17 cellular contexts compared by ENCODE assay signal in genomic region chr3:12835005-12835665, GRCh38. TPM values are rescaled to one million over a fixed set of nuclear protein-coding genes. Genes with fewer than 3 reads are reported as not detected.
DNase-seq lines count a peak whose midpoint lies in the region; ATAC-seq and TF ChIP-seq lines count a peak whose summit lies in the region.
"Had no signal": no experiment of that assay in that cellular context is flagged by ENCODE, and none has a peak within 500 bp of the region (broad histone marks: within the 10 kb centered on the region; RNA-seq: fewer than 3 reads in every experiment).

No MANE protein-coding gene starts in this region.

- H3K27me3 Mint-ChIP-seq in activated naive CD4-positive, alpha-beta T cell treated with anti-CD3 and anti-CD28 coated beads, Interleukin-2, amount 50 U/mL, for 24 hours, result no peaks in the 10 kb centered on the region
- H3K27me3 Mint-ChIP-seq in activated naive CD8-positive, alpha-beta T cell treated with anti-CD3 and anti-CD28 coated beads for 36 hours, result no peaks in the 10 kb centered on the region

- H3K27ac ChIP-seq in gastrocnemius medialis, result peak overlapping the region; percentile 52 to 94 (median 70)
- no peak overlapping the region for H3K27ac ChIP-seq in adrenal gland
- H3K27ac ChIP-seq: C4-2B, HL-60, SJSA1 had no signal

- H3K27me3 ChIP-seq in gastrocnemius medialis, result no peaks in the 10 kb centered on the region
- no peaks in the 10 kb centered on the region for H3K27me3 ChIP-seq in adrenal gland
- H3K27me3 ChIP-seq: SJSA1 had no signal

- H3K4me3 Mint-ChIP-seq in activated naive CD4-positive, alpha-beta T cell treated with anti-CD3 and anti-CD28 coated beads, Interleukin-2, amount 50 U/mL, for 24 hours, result no peak overlapping the region
- no peak overlapping the region for H3K4me3 Mint-ChIP-seq in activated naive CD8-positive, alpha-beta T cell treated with anti-CD3 and anti-CD28 coated beads for 36 hours

- no peaks in the 10 kb centered on the region for H3K9me3 Mint-ChIP-seq in activated naive CD4-positive, alpha-beta T cell treated with anti-CD3 and anti-CD28 coated beads, Interleukin-2, amount 50 U/mL, for 24 hours
- no peaks in the 10 kb centered on the region for H3K9me3 Mint-ChIP-seq in activated naive CD4-positive, alpha-beta T cell treated with anti-CD3 and anti-CD28 coated beads, Interleukin-2, amount 50 U/mL, for 72 hours
- no peaks in the 10 kb centered on the region for H3K9me3 Mint-ChIP-seq in activated naive CD8-positive, alpha-beta T cell treated with anti-CD3 and anti-CD28 coated beads for 36 hours

- DNase-seq in NCI-H2107 treated with DMSO at 0.1 percent for 48 hours (lab: John Stamatoyannopoulos, UW; ENCODE audit: unreplicated experiment) (peak; percentile 10), NCI-H2107 (lab: John Stamatoyannopoulos, UW) (no peak), gastrocnemius medialis (no peak), DMS79 (lab: John Stamatoyannopoulos, UW) (no peak), adrenal gland (no peak)
- no peak for DNase-seq in activated naive CD4-positive, alpha-beta T cell treated with anti-CD3 and anti-CD28 coated beads, Interleukin-2, amount 50 U/mL, for 72 hours (ENCODE audit: low spot score in 2 of 2)
- no peak for DNase-seq in activated naive CD8-positive, alpha-beta T cell treated with anti-CD3 and anti-CD28 coated beads for 36 hours
- DNase-seq: 8988T, COR-L47, DMS53, KBM-7, NCI-H1048, NCI-H526 treated with DMSO at 0.1 percent for 48 hours had no signal

- ATAC-seq in activated naive CD4-positive, alpha-beta T cell treated with anti-CD3 and anti-CD28 coated beads, Interleukin-2, amount 50 U/mL, for 72 hours, result no peak
- no peak for ATAC-seq in gastrocnemius medialis

- TF ChIP-seq POLR2A in gastrocnemius medialis (IDR thresholded peaks at IDR 0.05), result no peak
- no peak for TF ChIP-seq POLR2A in adrenal gland (IDR thresholded peaks at IDR 0.05)

- H3K36me3 ChIP-seq in gastrocnemius medialis (peaks cover 0 to 92% of the 10 kb centered on the region in 2 donors), adrenal gland (replicated peaks in 1 of 2) (peaks cover 0 to 86% of the 10 kb centered on the region in 2 donors)

- H3K9me3 ChIP-seq in gastrocnemius medialis (no peaks in the 10 kb centered on the region), adrenal gland (replicated peaks in 1 of 3) (no peaks in the 10 kb centered on the region)
- H3K9me3 ChIP-seq: SJSA1 had no signal

- H3K4me1 ChIP-seq in gastrocnemius medialis (peaks cover 27 to 48% of the 10 kb centered on the region in 2 donors), adrenal gland (replicated peaks in 1 of 2) (peaks cover 5 to 29% of the 10 kb centered on the region in 2 donors)

- in situ Hi-C loops in gastrocnemius medialis (cut with MboI; ENCODE audit: low sequenced_read_pairs in 4 of 4), result no loop called here

- peaks cover 35% of the 10 kb centered on the region for H3K4me1 Mint-ChIP-seq in activated naive CD4-positive, alpha-beta T cell treated with anti-CD3 and anti-CD28 coated beads, Interleukin-2, amount 50 U/mL, for 24 hours
- H3K4me1 Mint-ChIP-seq in activated naive CD8-positive, alpha-beta T cell treated with anti-CD3 and anti-CD28 coated beads for 36 hours, result peaks cover 50% of the 10 kb centered on the region

- H3K27ac Mint-ChIP-seq in activated naive CD4-positive, alpha-beta T cell treated with anti-CD3 and anti-CD28 coated beads, Interleukin-2, amount 50 U/mL, for 24 hours, result peak overlapping the region; percentile 80
- peak overlapping the region in 1 of 2 donors; percentile 85 for H3K27ac Mint-ChIP-seq in activated naive CD4-positive, alpha-beta T cell treated with anti-CD3 and anti-CD28 coated beads, Interleukin-2, amount 50 U/mL, for 72 hours
- peak overlapping the region; percentile 79 for H3K27ac Mint-ChIP-seq in activated naive CD8-positive, alpha-beta T cell treated with anti-CD3 and anti-CD28 coated beads for 36 hours

- TF ChIP-seq CTCF in gastrocnemius medialis (IDR thresholded peaks at IDR 0.05 in 4 of 5, conservative IDR thresholded peaks at IDR 0.05 in 1 of 5), result no peak
- no peak for TF ChIP-seq CTCF in adrenal gland (IDR thresholded peaks at IDR 0.05)

- 88 to 93% (median 91%) methylated on average over 6 to 7 of the region's 7 CpGs for WGBS in adrenal gland, 4 donors

- intact Hi-C loops in gastrocnemius medialis (cut with DNase I; ENCODE audit: low total_unique reads), result loop anchor here (10.0 kb wide), 1 partner anchor 250 kb away; no protein-coding TSS in a partner anchor
- intact Hi-C loops in adrenal gland (cut with DNase I), result no loop called here

- peaks cover 41% of the 10 kb centered on the region for H3K36me3 Mint-ChIP-seq in activated naive CD4-positive, alpha-beta T cell treated with anti-CD3 and anti-CD28 coated beads, Interleukin-2, amount 50 U/mL, for 24 hours
- H3K36me3 Mint-ChIP-seq in activated naive CD4-positive, alpha-beta T cell treated with anti-CD3 and anti-CD28 coated beads, Interleukin-2, amount 50 U/mL, for 72 hours, result peaks cover 47 to 56% of the 10 kb centered on the region in 2 donors
- H3K36me3 Mint-ChIP-seq in activated naive CD8-positive, alpha-beta T cell treated with anti-CD3 and anti-CD28 coated beads for 36 hours, result peaks cover 68% of the 10 kb centered on the region

- H3K4me3 ChIP-seq in gastrocnemius medialis, result no peak overlapping the region
- H3K4me3 ChIP-seq in adrenal gland, result no peak overlapping the region
- H3K4me3 ChIP-seq: SJSA1 had no signal

RNA-seq across cellular contexts. Expression of gene RPL32, which starts 6.2 kb away (rescaled TPM):
- 1,000 to 10,000 TPM; 2,520 to 2,880 TPM for total RNA-seq in activated naive CD4-positive, alpha-beta T cell treated with anti-CD3 and anti-CD28 coated beads, Interleukin-2, amount 50 U/mL, for 72 hours
- total RNA-seq in activated naive CD8-positive, alpha-beta T cell treated with anti-CD3 and anti-CD28 coated beads for 36 hours, result 1,000 to 10,000 TPM; 2,700 to 2,702 TPM
- 1,000 to 10,000 TPM in 2 of 4 donors, 100 to 1,000 TPM in 2; 765 to 1,204 (median 990) TPM for total RNA-seq in gastrocnemius medialis
- total RNA-seq in adrenal gland, result 1,000 to 10,000 TPM in 5 of 8 donors, 100 to 1,000 TPM in 3; 695 to 2,605 (median 1,261) TPM
- polyA plus RNA-seq in adrenal gland, result 1,000 to 10,000 TPM; 1,244 to 2,745 (median 2,081) TPM

RNA-seq across cellular contexts. Expression of gene CAND2, which starts 38.7 kb away (rescaled TPM):
- total RNA-seq in activated naive CD4-positive, alpha-beta T cell treated with anti-CD3 and anti-CD28 coated beads, Interleukin-2, amount 50 U/mL, for 72 hours, result 1 to 10 TPM; 1.8 to 2.5 TPM
- 1 to 10 TPM; 2.4 to 2.6 TPM for total RNA-seq in activated naive CD8-positive, alpha-beta T cell treated with anti-CD3 and anti-CD28 coated beads for 36 hours
- total RNA-seq in gastrocnemius medialis (100 to 1,000 TPM; 133 to 308 (median 181) TPM), adrenal gland (10 to 100 TPM in 4 of 8 donors, 1 to 10 TPM in 4; 6.2 to 17.9 (median 10.3) TPM)
- 1 to 10 TPM; 1.1 to 7.5 (median 4.7) TPM for polyA plus RNA-seq in adrenal gland

Comparison
In these comparisons a context has a peak if more than half of its experiments do, and no peak if none do; other contexts are left out.
1. H3K27ac ChIP-seq: peak in gastrocnemius medialis (4 of 4); none in adrenal gland (0 of 5).
2. RNA of gene CAND2, which starts 38.7 kb away (total RNA-seq): 133 to 308 TPM in gastrocnemius medialis; 6.2 to 17.9 TPM in adrenal gland, 2.4 to 2.6 TPM in activated naive CD8-positive, alpha-beta T cell treated with anti-CD3 and anti-CD28 coated beads for 36 hours and 1.8 to 2.5 TPM in activated naive CD4-positive, alpha-beta T cell treated with anti-CD3 and anti-CD28 coated beads, Interleukin-2, amount 50 U/mL, for 72 hours; every median in the first group is over 4 times any median in the second.